ENCODE assay signal across 15 cellular contexts in the genomic region with DNA sequence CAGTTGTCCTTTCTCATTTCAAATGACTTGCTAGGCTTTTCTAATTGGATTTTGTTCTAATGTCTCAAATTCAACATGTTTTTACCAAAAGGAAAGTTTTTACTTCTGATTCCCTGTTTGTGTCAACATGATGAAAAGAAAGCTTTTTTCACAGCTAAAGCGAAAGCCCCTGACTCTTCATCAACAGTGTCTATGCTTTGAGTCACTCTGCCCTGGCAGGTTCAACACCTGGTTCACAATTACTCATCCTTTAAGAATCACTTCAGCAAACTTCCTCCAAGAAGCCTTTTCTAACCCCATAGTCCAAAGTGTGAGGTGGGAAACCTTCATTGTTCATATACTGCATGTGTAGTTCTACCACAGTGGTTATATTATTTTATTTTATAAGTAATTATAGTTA. TPM values are rescaled to one million over a fixed set of nuclear protein-coding genes. Genes with fewer than 3 reads are reported as not detected.
A peak's percentile ranks its signal among the peaks of the same experiment; 100 is the strongest.
DNase-seq lines count a peak whose midpoint lies in the region; ATAC-seq and TF ChIP-seq lines count a peak whose summit lies in the region.
"Had no signal": no experiment of that assay in that cellular context is flagged by ENCODE, and none has a peak within 500 bp of the region (broad histone marks: within the 10 kb centered on the region; RNA-seq: fewer than 3 reads in every experiment).

No MANE protein-coding gene starts in this region.

- H3F3A ChIP-seq in smooth muscle cell (ENCODE audit: low read depth), result peaks cover 11% of the 10 kb centered on the region

- peaks cover 15% of the 10 kb centered on the region for H3K27me3 Mint-ChIP-seq in activated CD4-positive, alpha-beta T cell treated with anti-CD3 and anti-CD28 coated beads for 36 hours

- H3K4me1 ChIP-seq in smooth muscle cell (ENCODE audit: low read depth) (peaks cover 11% of the 10 kb centered on the region), OCI-LY7 (ENCODE audit: insufficient read depth, low read length, poor library complexity, severe bottlenecking) (no peaks in the 10 kb centered on the region), gastrocnemius medialis (no peaks in the 10 kb centered on the region)
- H3K4me1 ChIP-seq: testis had no signal

- H4K20me1 ChIP-seq in smooth muscle cell (ENCODE audit: low read depth) (no peaks in the 10 kb centered on the region), OCI-LY7 (ENCODE audit: insufficient read depth, low read length) (no peaks in the 10 kb centered on the region)

- no peaks in the 10 kb centered on the region for H3K36me3 Mint-ChIP-seq in activated CD4-positive, alpha-beta T cell treated with anti-CD3 and anti-CD28 coated beads for 36 hours (ENCODE audit: low read depth)

- POLR2A ChIA-PET in activated CD4-positive, alpha-beta T cell treated with anti-CD3 and anti-CD28 coated beads for 36 hours (lab: Charles Lee), result no interaction called here
- POLR2A ChIA-PET in OCI-LY7 (lab: Charles Lee), result interaction anchor here (0.6 kb wide), 1 partner anchor 28 kb away, joined by 3 read pairs; no protein-coding TSS in a partner anchor

- whole genome bisulfite sequencing in smooth muscle cell (ENCODE audit: low lambda C conversion rate), result 72% methylated on average over 1 of the region's 1 CpG

- no peak for TF ChIP-seq POLR2A in gastrocnemius medialis (IDR thresholded peaks at IDR 0.05)

- no peaks in the 10 kb centered on the region for H3K9me3 Mint-ChIP-seq in activated CD4-positive, alpha-beta T cell treated with anti-CD3 and anti-CD28 coated beads for 36 hours (ENCODE audit: low read depth)

- TF ChIP-seq CTCF in smooth muscle cell (IDR thresholded peaks at IDR 0.05; ENCODE audit: borderline replicate concordance, insufficient read depth, poor library complexity, severe bottlenecking) (no peak), OCI-LY7 (conservative IDR thresholded peaks at IDR 0.05; ENCODE audit: low read length) (no peak), gastrocnemius medialis (IDR thresholded peaks at IDR 0.05 in 4 of 5, conservative IDR thresholded peaks at IDR 0.05 in 1 of 5) (no peak)

- peak overlapping the region; percentile 37 for H3K9ac ChIP-seq in smooth muscle cell (ENCODE audit: low read depth)

- H3K9me3 ChIP-seq in smooth muscle cell (replicated peaks; ENCODE audit: low read depth) (no peaks in the 10 kb centered on the region), OCI-LY7 (ENCODE audit: low read length) (no peaks in the 10 kb centered on the region), gastrocnemius medialis (no peaks in the 10 kb centered on the region)
- H3K9me3 ChIP-seq: testis had no signal

- in situ Hi-C loops in gastrocnemius medialis (cut with MboI; ENCODE audit: low sequenced_read_pairs in 4 of 4), result no loop called here

- no peaks in the 10 kb centered on the region for H3K36me3 ChIP-seq in smooth muscle cell (ENCODE audit: low read depth)
- no peaks in the 10 kb centered on the region for H3K36me3 ChIP-seq in OCI-LY7 (ENCODE audit: insufficient read depth, low read length)
- H3K36me3 ChIP-seq in gastrocnemius medialis, result no peaks in the 10 kb centered on the region

- CTCF ChIA-PET in activated CD4-positive, alpha-beta T cell treated with anti-CD3 and anti-CD28 coated beads for 36 hours (lab: Charles Lee), result interaction anchor here (1.1 kb wide), 1 partner anchor 52 kb away, joined by 3 read pairs; no protein-coding TSS in a partner anchor
- CTCF ChIA-PET in OCI-LY7 (lab: Charles Lee; ENCODE audit: unreplicated experiment), result no interaction called here

- H3K4me1 Mint-ChIP-seq in activated CD4-positive, alpha-beta T cell treated with anti-CD3 and anti-CD28 coated beads for 36 hours, result peaks cover 9% of the 10 kb centered on the region

- intact Hi-C loops in activated CD4-positive, alpha-beta T cell treated with anti-CD3 and anti-CD28 coated beads for 36 hours (cut with DNase I, micrococcal nuclease), result loop anchor here in 1 of 2 experiments (2.0 kb wide), 1 partner anchor 168 kb away; no protein-coding TSS in a partner anchor
- intact Hi-C loops in OCI-LY7 (cut with micrococcal nuclease; ENCODE audit: unreplicated experiment), result no loop called here
- intact Hi-C loops in gastrocnemius medialis (cut with DNase I; ENCODE audit: low total_unique reads), result no loop called here

- no peak overlapping the region for H2AFZ ChIP-seq in smooth muscle cell (ENCODE audit: low read depth)
- no peak overlapping the region for H2AFZ ChIP-seq in OCI-LY7 (ENCODE audit: low read length)

- no peaks in the 10 kb centered on the region for H3K9me2 ChIP-seq in OCI-LY7 (ENCODE audit: insufficient read depth, low read length)

- H3K27me3 ChIP-seq in smooth muscle cell (ENCODE audit: low read depth) (no peaks in the 10 kb centered on the region), gastrocnemius medialis (no peaks in the 10 kb centered on the region)
- H3K27me3 ChIP-seq: testis had no signal

- DNase-seq in activated CD4-positive, alpha-beta T cell treated with anti-CD3 and anti-CD28 coated beads for 36 hours, result peak; percentile 33
- DNase-seq in activated CD4-positive, alpha-beta T cell treated with anti-CD3 and anti-CD28 coated beads, Interleukin-2, amount 50 U/mL, for 48 hours, result no peak
- DNase-seq in HPDE6-E6E7 (ENCODE audit: extremely low spot score) (peak; percentile 64), smooth muscle cell (lab: John Stamatoyannopoulos, UW; ENCODE audit: unreplicated experiment) (no peak), OCI-LY7 (ENCODE audit: low spot score) (no peak), gastrocnemius medialis (no peak)
- DNase-seq: stimulated activated CD4-positive, alpha-beta T cell treated with anti-CD3 and anti-CD28 coated beads, Interleukin-12 subunit alpha, Interleukin-12 subunit beta, amount 100 ng/mL, for 4 hours; testis had no signal

- no TSS peak for BruUV-seq in OCI-LY7 (replicated peaks; lab: Mats Ljungman, UMichigan)

- H3K4me3 ChIP-seq in smooth muscle cell (no peak overlapping the region), OCI-LY7 (ENCODE audit: low read depth, low read length, poor library complexity, severe bottlenecking) (no peak overlapping the region), gastrocnemius medialis (no peak overlapping the region)
- H3K4me3 ChIP-seq: SK-N-MC, testis had no signal

- H3K79me2 ChIP-seq in smooth muscle cell (ENCODE audit: low read depth) (no peaks in the 10 kb centered on the region), OCI-LY7 (ENCODE audit: insufficient read depth, low read depth, low read length) (no peaks in the 10 kb centered on the region)

- H3K4me2 ChIP-seq in smooth muscle cell (no peak overlapping the region), OCI-LY7 (ENCODE audit: low read length) (no peak overlapping the region)

- peak; percentile 95 for ATAC-seq in activated CD4-positive, alpha-beta T cell treated with anti-CD3 and anti-CD28 coated beads for 36 hours
- peak; percentile 95 for ATAC-seq in HG02610 (IDR thresholded peaks at IDR 0.05; ENCODE audit: unreplicated experiment)
- ATAC-seq in SK-N-SH treated with all-trans-retinoic acid at 6 μM for 48 hours, result no peak
- no peak for ATAC-seq in gastrocnemius medialis

- no peak overlapping the region for H3K27ac Mint-ChIP-seq in activated CD4-positive, alpha-beta T cell treated with anti-CD3 and anti-CD28 coated beads for 36 hours

- H3K27ac ChIP-seq in smooth muscle cell (ENCODE audit: low read depth) (peak overlapping the region; percentile 96), OCI-LY7 (ENCODE audit: low read depth, low read length, poor library complexity, severe bottlenecking) (no peak overlapping the region), gastrocnemius medialis (no peak overlapping the region)
- H3K27ac ChIP-seq: 22Rv1, SK-N-MC, testis had no signal

- no peak overlapping the region for H3K4me3 Mint-ChIP-seq in activated CD4-positive, alpha-beta T cell treated with anti-CD3 and anti-CD28 coated beads for 36 hours

TF ChIP-seq in SK-N-SH treated with all-trans-retinoic acid at 6 μM for 48 hours, 23 proteins besides CTCF, POLR2A, EP300 and RAD21:
- TF ChIP-seq BACH2 (CRISPR knock-in tag; IDR thresholded peaks at IDR 0.05; ENCODE audit: borderline replicate concordance) (no peak), GLIS3 (CRISPR knock-in tag; IDR thresholded peaks at IDR 0.05) (no peak), ESRRG (CRISPR knock-in tag; IDR thresholded peaks at IDR 0.05) (no peak), TCF4 (CRISPR knock-in tag; IDR thresholded peaks at IDR 0.05; ENCODE audit: borderline replicate concordance) (no peak)
- TF ChIP-seq, protein P1, sequence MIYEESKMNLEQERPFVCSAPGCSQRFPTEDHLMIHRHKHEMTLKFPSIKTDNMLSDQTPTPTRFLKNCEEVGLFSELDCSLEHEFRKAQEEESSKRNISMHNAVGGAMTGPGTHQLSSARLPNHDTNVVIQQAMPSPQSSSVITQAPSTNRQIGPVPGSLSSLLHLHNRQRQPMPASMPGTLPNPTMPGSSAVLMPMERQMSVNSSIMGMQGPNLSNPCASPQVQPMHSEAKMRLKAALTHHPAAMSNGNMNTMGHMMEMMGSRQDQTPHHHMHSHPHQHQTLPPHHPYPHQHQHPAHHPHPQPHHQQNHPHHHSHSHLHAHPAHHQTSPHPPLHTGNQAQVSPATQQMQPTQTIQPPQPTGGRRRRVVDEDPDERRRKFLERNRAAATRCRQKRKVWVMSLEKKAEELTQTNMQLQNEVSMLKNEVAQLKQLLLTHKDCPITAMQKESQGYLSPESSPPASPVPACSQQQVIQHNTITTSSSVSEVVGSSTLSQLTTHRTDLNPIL (CRISPR knock-in tag; IDR thresholded peaks at IDR 0.05; ENCODE audit: low read depth), result no peak

RNA-seq across cellular contexts. Expression of a gene that starts 7.6 kb away (rescaled TPM):
- 1 to 10 TPM; 1.1 to 1.3 TPM for total RNA-seq in activated CD4-positive, alpha-beta T cell treated with anti-CD3 and anti-CD28 coated beads for 36 hours
- total RNA-seq in smooth muscle cell, result 136 and 138 TPM in 2 replicates
- 53.9 and 70.9 TPM in 2 replicates for polyA plus RNA-seq in smooth muscle cell
- total RNA-seq in OCI-LY7 (2014; rRNA removed; shearing (Covaris generic)), result not detected in 2 replicates
- total RNA-seq in OCI-LY7 (2022), result not detected in 2 replicates
- total RNA-seq in gastrocnemius medialis, result 1 to 10 TPM in 3 of 4 donors, under 1 TPM in 1; 0.61 to 3.7 (median 2.0) TPM

RNA-seq across cellular contexts. Expression of a gene that starts 42.8 kb away (rescaled TPM):
- not detected for total RNA-seq in activated CD4-positive, alpha-beta T cell treated with anti-CD3 and anti-CD28 coated beads for 36 hours
- 42.9 and 44.8 TPM in 2 replicates for total RNA-seq in smooth muscle cell
- 4.9 and 10.6 TPM in 2 replicates for polyA plus RNA-seq in smooth muscle cell
- total RNA-seq in OCI-LY7 (2014; rRNA removed; shearing (Covaris generic)), result not detected in 2 replicates
- not detected in 2 replicates for total RNA-seq in OCI-LY7 (2022)
- not detected for total RNA-seq in gastrocnemius medialis
- total RNA-seq: lung microvascular endothelial cell, M059J had no signal
- polyA plus RNA-seq: endothelial cell of umbilical vein had no signal

Comparison
In these comparisons a context has a peak if more than half of its experiments do, and no peak if none do; other contexts are left out.
1. DNase-seq: peak in activated CD4-positive, alpha-beta T cell treated with anti-CD3 and anti-CD28 coated beads for 36 hours (single experiment) and HPDE6-E6E7 (single experiment); none in activated CD4-positive, alpha-beta T cell treated with anti-CD3 and anti-CD28 coated beads, Interleukin-2, amount 50 U/mL, for 48 hours (0 of 2), smooth muscle cell (single experiment), OCI-LY7 (single experiment) and gastrocnemius medialis (0 of 2).
2. ATAC-seq: peak in activated CD4-positive, alpha-beta T cell treated with anti-CD3 and anti-CD28 coated beads for 36 hours (single experiment) and HG02610 (single experiment); none in SK-N-SH treated with all-trans-retinoic acid at 6 μM for 48 hours (single experiment) and gastrocnemius medialis (0 of 2).
3. RNA of a gene that starts 7.6 kb away (total RNA-seq): 136 to 138 TPM in smooth muscle cell; 0.61 to 3.7 TPM in gastrocnemius medialis, 1.1 to 1.3 TPM in activated CD4-positive, alpha-beta T cell treated with anti-CD3 and anti-CD28 coated beads for 36 hours and not detected in OCI-LY7; every median in the first group is over 10 times any median in the second.
4. RNA of a gene that starts 42.8 kb away (total RNA-seq): 42.9 to 44.8 TPM in smooth muscle cell; not detected in activated CD4-positive, alpha-beta T cell treated with anti-CD3 and anti-CD28 coated beads for 36 hours, not detected in OCI-LY7 and not detected in gastrocnemius medialis; every median in the first group is over 10 times any median in the second.